Comparison of ENCODE assay signal across 1 cellular context in the genomic region with DNA sequence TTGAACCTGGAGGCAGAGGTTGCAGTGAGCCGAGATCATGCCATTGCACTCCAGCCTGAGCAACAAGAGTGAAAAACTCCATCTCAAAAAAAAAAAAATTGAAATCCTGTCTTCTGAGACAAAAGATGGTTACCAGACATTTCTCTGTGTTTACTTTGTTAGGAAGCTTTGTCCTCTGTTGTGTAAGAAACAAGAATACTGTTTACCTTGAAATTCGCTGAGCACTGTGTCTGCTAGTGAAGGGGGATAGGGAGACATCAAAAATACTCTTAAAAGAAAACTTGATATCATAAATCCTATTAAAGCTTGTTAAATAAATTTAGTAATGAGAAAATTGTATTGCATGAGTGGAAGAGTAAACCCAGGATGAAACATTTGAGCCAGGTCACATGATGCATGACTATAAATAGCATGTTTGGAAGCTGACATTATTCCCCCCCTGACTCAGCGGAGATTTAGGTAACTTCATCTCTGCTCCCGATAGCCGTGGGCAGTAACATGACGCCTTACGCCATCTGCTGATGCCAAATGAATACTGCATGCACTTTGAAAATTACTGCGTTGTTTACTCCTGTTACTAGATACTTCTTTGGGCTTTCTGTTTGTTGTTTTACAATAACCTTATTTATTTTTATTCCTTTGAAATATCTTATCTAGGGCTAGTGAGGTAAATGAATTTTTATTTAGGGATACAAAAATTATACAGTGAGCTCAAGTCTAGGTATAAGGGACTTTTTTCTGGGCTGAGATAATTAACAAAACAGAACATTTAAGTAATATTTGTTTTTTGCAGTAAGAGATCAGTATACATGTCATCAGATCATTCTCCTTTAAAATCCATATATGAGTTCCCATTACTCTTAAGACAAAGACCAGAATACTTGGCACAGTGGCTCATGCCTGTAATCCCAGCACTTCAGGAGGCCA.
A peak's percentile ranks its signal among the peaks of the same experiment; 100 is the strongest.
TF ChIP-seq lines count a peak whose summit lies in the region.

No MANE protein-coding gene starts in this region.

TF ChIP-seq in HEK293, 187 proteins besides CTCF, POLR2A, EP300 and RAD21 (continued from another document):
- TF ChIP-seq KLF10 (tag by site-specific recombination; IDR thresholded peaks at IDR 0.05) (peak; percentile 43), GFI1B (tag by site-specific recombination; IDR thresholded peaks at IDR 0.05) (no peak), ZNF350 (tag by site-specific recombination; IDR thresholded peaks at IDR 0.05) (no peak), MZF1 (tag by site-specific recombination; IDR thresholded peaks at IDR 0.05; ENCODE audit: borderline replicate concordance) (no peak), ZNF354C (tag by site-specific recombination; IDR thresholded peaks at IDR 0.05; ENCODE audit: borderline replicate concordance, low read depth) (no peak), ZBTB1 (tag by site-specific recombination; IDR thresholded peaks at IDR 0.05) (no peak), SP7 (tag by site-specific recombination; IDR thresholded peaks at IDR 0.05) (peak; percentile 66), ZNF654 (tag by site-specific recombination; IDR thresholded peaks at IDR 0.05; ENCODE audit: low read depth) (peak; percentile 89), ZNF660 (tag by site-specific recombination; IDR thresholded peaks at IDR 0.05) (peak; percentile 88; the same call in 1 of the 2 replicates), ZNF398 (tag by site-specific recombination; IDR thresholded peaks at IDR 0.05) (peak; percentile 36; the same call in 1 of the 2 replicates), ZNF600 (tag by site-specific recombination; IDR thresholded peaks at IDR 0.05) (no peak), ZNF248 (tag by site-specific recombination; IDR thresholded peaks at IDR 0.05) (no peak), SETDB1 (IDR thresholded peaks at IDR 0.05; ENCODE audit: insufficient read length, low read length) (no peak), EGR2 (tag by site-specific recombination; IDR thresholded peaks at IDR 0.05; ENCODE audit: low read depth) (0 out of 2 replicates have a peak, but pooled peaks have one; percentile 34), ZNF791 (tag by site-specific recombination; IDR thresholded peaks at IDR 0.05) (no peak), ZNF10 (tag by site-specific recombination; IDR thresholded peaks at IDR 0.05) (no peak), ZSCAN30 (tag by site-specific recombination; IDR thresholded peaks at IDR 0.05) (0 out of 2 replicates have a peak, but pooled peaks have one; percentile 36), ZNF266 (tag by site-specific recombination; IDR thresholded peaks at IDR 0.05; ENCODE audit: low read depth) (no peak), ZNF629 (tag by site-specific recombination; IDR thresholded peaks at IDR 0.05) (peak; percentile 52; the same call in 1 of the 2 replicates), GLI4 (tag by site-specific recombination; IDR thresholded peaks at IDR 0.05) (no peak), ZNF221 (tag by site-specific recombination; IDR thresholded peaks at IDR 0.05; ENCODE audit: borderline replicate concordance) (no peak), KLF9 (tag by site-specific recombination; IDR thresholded peaks at IDR 0.05; ENCODE audit: low read depth) (0 out of 2 replicates have a peak, but pooled peaks have one; percentile 13), ZNF529 (tag by site-specific recombination; IDR thresholded peaks at IDR 0.05; ENCODE audit: insufficient replicate concordance) (no peak), ZBTB17 (tag by site-specific recombination; IDR thresholded peaks at IDR 0.05) (peak; percentile 39), ZNF394 (tag by site-specific recombination; IDR thresholded peaks at IDR 0.05; ENCODE audit: borderline replicate concordance) (no peak; the same call in none of the 2 replicates), ZNF157 (tag by site-specific recombination; IDR thresholded peaks at IDR 0.05) (no peak), ZNF391 (tag by site-specific recombination; IDR thresholded peaks at IDR 0.05; ENCODE audit: borderline replicate concordance, low read depth) (peak; percentile 33; the same call in 1 of the 2 replicates), PATZ1 (tag by site-specific recombination; IDR thresholded peaks at IDR 0.05) (peak; percentile 32; the same call in 1 of the 2 replicates), GLIS1 (tag by site-specific recombination; IDR thresholded peaks at IDR 0.05) (peak; percentile 15; the same call in 1 of the 2 replicates), TRIM28 (IDR thresholded peaks at IDR 0.05; ENCODE audit: borderline replicate concordance, low read length) (peak; percentile 63; the same call in 1 of the 2 replicates)
- TF ChIP-seq, protein P1, sequence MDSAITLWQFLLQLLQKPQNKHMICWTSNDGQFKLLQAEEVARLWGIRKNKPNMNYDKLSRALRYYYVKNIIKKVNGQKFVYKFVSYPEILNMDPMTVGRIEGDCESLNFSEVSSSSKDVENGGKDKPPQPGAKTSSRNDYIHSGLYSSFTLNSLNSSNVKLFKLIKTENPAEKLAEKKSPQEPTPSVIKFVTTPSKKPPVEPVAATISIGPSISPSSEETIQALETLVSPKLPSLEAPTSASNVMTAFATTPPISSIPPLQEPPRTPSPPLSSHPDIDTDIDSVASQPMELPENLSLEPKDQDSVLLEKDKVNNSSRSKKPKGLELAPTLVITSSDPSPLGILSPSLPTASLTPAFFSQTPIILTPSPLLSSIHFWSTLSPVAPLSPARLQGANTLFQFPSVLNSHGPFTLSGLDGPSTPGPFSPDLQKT (IDR thresholded peaks at IDR 0.05; ENCODE audit: borderline replicate concordance, low read depth, low read length): no peak
- TF ChIP-seq, protein P2, sequence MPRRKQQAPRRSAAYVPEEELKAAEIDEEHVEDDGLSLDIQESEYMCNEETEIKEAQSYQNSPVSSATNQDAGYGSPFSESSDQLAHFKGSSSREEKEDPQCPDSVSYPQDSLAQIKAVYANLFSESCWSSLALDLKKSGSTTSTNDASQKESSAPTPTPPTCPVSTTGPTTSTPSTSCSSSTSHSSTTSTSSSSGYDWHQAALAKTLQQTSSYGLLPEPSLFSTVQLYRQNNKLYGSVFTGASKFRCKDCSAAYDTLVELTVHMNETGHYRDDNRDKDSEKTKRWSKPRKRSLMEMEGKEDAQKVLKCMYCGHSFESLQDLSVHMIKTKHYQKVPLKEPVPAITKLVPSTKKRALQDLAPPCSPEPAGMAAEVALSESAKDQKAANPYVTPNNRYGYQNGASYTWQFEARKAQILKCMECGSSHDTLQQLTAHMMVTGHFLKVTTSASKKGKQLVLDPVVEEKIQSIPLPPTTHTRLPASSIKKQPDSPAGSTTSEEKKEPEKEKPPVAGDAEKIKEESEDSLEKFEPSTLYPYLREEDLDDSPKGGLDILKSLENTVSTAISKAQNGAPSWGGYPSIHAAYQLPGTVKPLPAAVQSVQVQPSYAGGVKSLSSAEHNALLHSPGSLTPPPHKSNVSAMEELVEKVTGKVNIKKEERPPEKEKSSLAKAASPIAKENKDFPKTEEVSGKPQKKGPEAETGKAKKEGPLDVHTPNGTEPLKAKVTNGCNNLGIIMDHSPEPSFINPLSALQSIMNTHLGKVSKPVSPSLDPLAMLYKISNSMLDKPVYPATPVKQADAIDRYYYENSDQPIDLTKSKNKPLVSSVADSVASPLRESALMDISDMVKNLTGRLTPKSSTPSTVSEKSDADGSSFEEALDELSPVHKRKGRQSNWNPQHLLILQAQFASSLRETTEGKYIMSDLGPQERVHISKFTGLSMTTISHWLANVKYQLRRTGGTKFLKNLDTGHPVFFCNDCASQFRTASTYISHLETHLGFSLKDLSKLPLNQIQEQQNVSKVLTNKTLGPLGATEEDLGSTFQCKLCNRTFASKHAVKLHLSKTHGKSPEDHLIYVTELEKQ (tag by site-specific recombination; IDR thresholded peaks at IDR 0.05; ENCODE audit: borderline replicate concordance): 0 out of 2 replicates have a peak, but pooled peaks have one; percentile 23
- TF ChIP-seq, protein P3, sequence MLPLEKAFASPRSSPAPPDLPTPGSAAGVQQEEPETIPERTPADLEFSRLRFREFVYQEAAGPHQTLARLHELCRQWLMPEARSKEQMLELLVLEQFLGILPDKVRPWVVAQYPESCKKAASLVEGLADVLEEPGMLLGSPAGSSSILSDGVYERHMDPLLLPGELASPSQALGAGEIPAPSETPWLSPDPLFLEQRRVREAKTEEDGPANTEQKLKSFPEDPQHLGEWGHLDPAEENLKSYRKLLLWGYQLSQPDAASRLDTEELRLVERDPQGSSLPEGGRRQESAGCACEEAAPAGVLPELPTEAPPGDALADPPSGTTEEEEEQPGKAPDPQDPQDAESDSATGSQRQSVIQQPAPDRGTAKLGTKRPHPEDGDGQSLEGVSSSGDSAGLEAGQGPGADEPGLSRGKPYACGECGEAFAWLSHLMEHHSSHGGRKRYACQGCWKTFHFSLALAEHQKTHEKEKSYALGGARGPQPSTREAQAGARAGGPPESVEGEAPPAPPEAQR (tag by site-specific recombination; IDR thresholded peaks at IDR 0.05): no peak
